Comparison of ENCODE assay signal across 10 cellular contexts in the genomic region with DNA sequence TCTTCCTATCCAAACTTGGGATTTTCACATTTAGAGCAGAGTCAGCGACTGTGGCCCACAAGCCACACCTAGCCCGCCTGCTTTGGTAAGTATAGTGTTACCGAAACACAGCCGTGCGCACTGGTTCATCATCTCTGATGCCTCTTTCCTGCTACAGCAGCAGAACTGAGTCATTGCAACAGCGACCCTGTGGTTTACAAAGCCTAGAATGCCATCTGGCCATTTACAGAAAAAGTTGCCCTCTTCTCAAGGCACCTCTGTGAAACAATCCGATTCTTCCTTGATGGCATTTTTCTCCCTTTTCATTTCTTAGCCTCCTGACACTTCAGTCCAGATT.
DNase-seq lines count a peak whose midpoint lies in the region; ATAC-seq and TF ChIP-seq lines count a peak whose summit lies in the region.
"Had no signal": no experiment of that assay in that cellular context is flagged by ENCODE, and none has a peak within 500 bp of the region (broad histone marks: within the 10 kb centered on the region; RNA-seq: fewer than 3 reads in every experiment).

No MANE protein-coding gene starts in this region.

- H3K9me3 Mint-ChIP-seq in activated T-cell treated with anti-CD3 and anti-CD28 coated beads, Interleukin-2, amount 50 U/mL, for 24 hours: no peaks in the 10 kb centered on the region
- no peaks in the 10 kb centered on the region for H3K9me3 Mint-ChIP-seq in stimulated activated memory B cell treated with anti-CD40 and anti-IgM and Interleukin-4, amounts not matched to agents 10 μg/mL and 1 μg/mL and 100 μg/mL, for 72 hours

- H3K27ac Mint-ChIP-seq in activated T-cell treated with anti-CD3 and anti-CD28 coated beads, Interleukin-2, amount 50 U/mL, for 24 hours: peak overlapping the region; percentile 45
- H3K27ac Mint-ChIP-seq in stimulated activated memory B cell treated with anti-CD40 and anti-IgM and Interleukin-4, amounts not matched to agents 10 μg/mL and 1 μg/mL and 100 μg/mL, for 72 hours: no peak overlapping the region

- peaks cover 82% of the 10 kb centered on the region for H3K36me3 Mint-ChIP-seq in activated T-cell treated with anti-CD3 and anti-CD28 coated beads, Interleukin-2, amount 50 U/mL, for 24 hours (ENCODE audit: low read depth)
- H3K36me3 Mint-ChIP-seq in stimulated activated memory B cell treated with anti-CD40 and anti-IgM and Interleukin-4, amounts not matched to agents 10 μg/mL and 1 μg/mL and 100 μg/mL, for 72 hours: peaks cover 40% of the 10 kb centered on the region

- no peak for TF ChIP-seq CTCF in astrocyte of the spinal cord (IDR thresholded peaks at IDR 0.05; ENCODE audit: low read depth, low read length)

- peaks cover 10% of the 10 kb centered on the region for H3K4me1 Mint-ChIP-seq in activated T-cell treated with anti-CD3 and anti-CD28 coated beads, Interleukin-2, amount 50 U/mL, for 24 hours (ENCODE audit: low read depth)
- H3K4me1 Mint-ChIP-seq in stimulated activated memory B cell treated with anti-CD40 and anti-IgM and Interleukin-4, amounts not matched to agents 10 μg/mL and 1 μg/mL and 100 μg/mL, for 72 hours: no peaks in the 10 kb centered on the region

- H3K4me3 ChIP-seq in astrocyte of the spinal cord (ENCODE audit: low read depth, low read length): no peak overlapping the region
- H3K4me3 ChIP-seq: PC-9 had no signal

- H3K27me3 Mint-ChIP-seq in activated T-cell treated with anti-CD3 and anti-CD28 coated beads, Interleukin-2, amount 50 U/mL, for 24 hours: no peaks in the 10 kb centered on the region
- H3K27me3 Mint-ChIP-seq in stimulated activated memory B cell treated with anti-CD40 and anti-IgM and Interleukin-4, amounts not matched to agents 10 μg/mL and 1 μg/mL and 100 μg/mL, for 72 hours: no peaks in the 10 kb centered on the region

- no peak overlapping the region for H3K4me3 Mint-ChIP-seq in activated T-cell treated with anti-CD3 and anti-CD28 coated beads, Interleukin-2, amount 50 U/mL, for 24 hours
- H3K4me3 Mint-ChIP-seq in stimulated activated memory B cell treated with anti-CD40 and anti-IgM and Interleukin-4, amounts not matched to agents 10 μg/mL and 1 μg/mL and 100 μg/mL, for 72 hours: no peak overlapping the region

- peak; percentile 34 for ATAC-seq in stimulated activated memory B cell treated with anti-CD40 and anti-IgM and Interleukin-4, amounts not matched to agents 10 μg/mL and 1 μg/mL and 100 μg/mL, for 72 hours
- ATAC-seq in HG02642 (IDR thresholded peaks at IDR 0.05; ENCODE audit: poor library complexity, unreplicated experiment): no peak

- in situ Hi-C loops in astrocyte of the spinal cord (cut with HindIII; ENCODE audit: low sequenced_read_pairs): no loop called here

- DNase-seq in activated T-cell treated with anti-CD3 and anti-CD28 coated beads, Interleukin-2, amount 50 U/mL, for 24 hours: no peak
- no peak for DNase-seq in activated T-cell treated with anti-CD3 and anti-CD28 coated beads, Interleukin-2, amount 50 U/mL, for 1 hour
- peak; percentile 93 for DNase-seq in NCI-H1694 treated with DMSO at 0.1 percent for 48 hours (lab: John Stamatoyannopoulos, UW)
- peak; percentile 36 for DNase-seq in astrocyte of the spinal cord (ENCODE audit: low read depth, low spot score)
- no peak for DNase-seq in hepatic stellate cell (ENCODE audit: low spot score)
- no peak for DNase-seq in stimulated activated CD4-positive, alpha-beta T cell treated with anti-CD3 and anti-CD28 coated beads, Interleukin-2, amount 100 ng/mL, for 24 hours
- DNase-seq: PC-9; stimulated activated CD4-positive, alpha-beta T cell treated with anti-CD3 and anti-CD28 coated beads, Interleukin-12 subunit alpha, Interleukin-12 subunit beta, amount 100 ng/mL, for 4 hours had no signal

Comparison
In these comparisons a context has a peak if more than half of its experiments do, and no peak if none do; other contexts are left out.
1. DNase-seq: peak in NCI-H1694 treated with DMSO at 0.1 percent for 48 hours (single experiment) and astrocyte of the spinal cord (single experiment); none in activated T-cell treated with anti-CD3 and anti-CD28 coated beads, Interleukin-2, amount 50 U/mL, for 24 hours (single experiment), activated T-cell treated with anti-CD3 and anti-CD28 coated beads, Interleukin-2, amount 50 U/mL, for 1 hour (single experiment), hepatic stellate cell (single experiment) and stimulated activated CD4-positive, alpha-beta T cell treated with anti-CD3 and anti-CD28 coated beads, Interleukin-2, amount 100 ng/mL, for 24 hours (0 of 2).